ENCODE assay signal across 8 cellular contexts in genomic region chr16:29789775-29790182, GRCh38. TPM values are rescaled to one million over a fixed set of nuclear protein-coding genes. Genes with fewer than 3 reads are reported as not detected.
DNase-seq lines count a peak whose midpoint lies in the region; ATAC-seq, FAIRE-seq and TF ChIP-seq lines count a peak whose summit lies in the region.

No MANE protein-coding gene starts in this region.

- peak overlapping the region; percentile 89 for H4K12ac ChIP-seq in trophoblast cell (ENCODE audit: low read depth, low read length)

- peaks cover 16% of the 10 kb centered on the region for H3K79me1 ChIP-seq in trophoblast cell (ENCODE audit: low read length)

- WGBS in esophagus muscularis mucosa = 64% methylated on average over 20 of the region's 20 CpGs
- WGBS in trophoblast cell (ENCODE audit: extremely low coverage, insufficient coverage, insufficient read length) = no CpG with 5 or more reads among the region's 20 CpGs

- H3K14ac ChIP-seq in trophoblast cell (ENCODE audit: low read length) = peak overlapping the region; percentile 96

- H2BK5ac ChIP-seq in trophoblast cell (ENCODE audit: low read depth, low read length, poor library complexity) = peak overlapping the region; percentile 75

- no peak for FAIRE-seq in RCC 7860 (lab: Jason Lieb, UNC)

- H2AFZ ChIP-seq in trophoblast cell (ENCODE audit: insufficient read depth, low read length, poor library complexity) = peak overlapping the region; percentile 93

- peak overlapping the region; percentile 92 for H4K91ac ChIP-seq in trophoblast cell (ENCODE audit: low read depth, low read length)

- intact Hi-C loops in esophagus muscularis mucosa (cut with DNase I) = loop anchor here (10.0 kb wide), 3 partner anchors 55 to 205 kb away; partner anchors contain the start of genes HIRIP3 and INO80E

- H3K36me3 ChIP-seq in esophagus muscularis mucosa (no peaks in the 10 kb centered on the region), trophoblast cell (ENCODE audit: control insufficient read depth in 1 of 2, insufficient read depth in 2 of 2, low read length in 2 of 2) (peaks cover 0 to 3% of the 10 kb centered on the region in 2 experiments)

- H3K79me2 ChIP-seq in trophoblast cell (ENCODE audit: control insufficient read depth, insufficient read depth, low read length, poor library complexity) = peaks cover 26% of the 10 kb centered on the region

- peak overlapping the region; percentile 29 for H2BK12ac ChIP-seq in trophoblast cell (ENCODE audit: low read length)

- H3K4me2 ChIP-seq in trophoblast cell (ENCODE audit: low read length) = peak overlapping the region; percentile 81

- no peak for ATAC-seq in HG03342 (IDR thresholded peaks at IDR 0.05; ENCODE audit: unreplicated experiment)
- ATAC-seq in HG02970 (IDR thresholded peaks at IDR 0.05; ENCODE audit: low FRiP score, unreplicated experiment) = no peak

- peak overlapping the region; percentile 54 for H3K4me3 ChIP-seq in GM12875 (ENCODE audit: low read depth, low read length)
- H3K4me3 ChIP-seq in esophagus muscularis mucosa = peak overlapping the region; percentile 76 to 93 (median 91)
- no peak overlapping the region for H3K4me3 ChIP-seq in trophoblast cell (ENCODE audit: low read depth, low read length)

- H3K4ac ChIP-seq in trophoblast cell (ENCODE audit: low read depth, low read length) = peak overlapping the region; percentile 73

- H2BK120ac ChIP-seq in trophoblast cell (ENCODE audit: insufficient read depth, low read length, poor library complexity) = peak overlapping the region; percentile 73

- peaks cover 21 to 37% (median 28%) of the 10 kb centered on the region in 4 donors for H3K4me1 ChIP-seq in esophagus muscularis mucosa
- peaks cover 15 to 23% of the 10 kb centered on the region in 2 experiments for H3K4me1 ChIP-seq in trophoblast cell (ENCODE audit: control insufficient read depth in 1 of 2, insufficient read depth in 2 of 2, low read length in 2 of 2)

- H4K8ac ChIP-seq in trophoblast cell (ENCODE audit: low read depth, low read length) = peak overlapping the region; percentile 99

- DNase-seq in RCC 7860 (ENCODE audit: low spot score) = peak; percentile 42
- no peak for DNase-seq in esophagus muscularis mucosa (ENCODE audit: extremely low spot score)
- DNase-seq in trophoblast cell = peak in 1 of 2 donors; percentile 8
- DNase-seq in NCI-H187 (lab: John Stamatoyannopoulos, UW) = no peak
- DNase-seq in EL = no peak

- H3K9me3 ChIP-seq in esophagus muscularis mucosa (no peaks in the 10 kb centered on the region), trophoblast cell (ENCODE audit: insufficient read depth, low read depth, low read length) (no peaks in the 10 kb centered on the region)

- TF ChIP-seq CTCF in GM12875 (IDR thresholded peaks at IDR 0.05; ENCODE audit: borderline replicate concordance, insufficient read depth, low read depth, low read length) (no peak), esophagus muscularis mucosa (IDR thresholded peaks at IDR 0.05) (no peak)

- H3K27me3 ChIP-seq in esophagus muscularis mucosa = no peaks in the 10 kb centered on the region
- no peaks in the 10 kb centered on the region for H3K27me3 ChIP-seq in trophoblast cell (ENCODE audit: insufficient read depth, low read length)

- H3K18ac ChIP-seq in trophoblast cell (ENCODE audit: low read length) = peak overlapping the region; percentile 85

- TF ChIP-seq POLR2A in esophagus muscularis mucosa (IDR thresholded peaks at IDR 0.05; ENCODE audit: low read depth) = no peak

- peak overlapping the region; percentile 74 for H3K9ac ChIP-seq in trophoblast cell (ENCODE audit: low read length)

- no peak overlapping the region for H3K23ac ChIP-seq in trophoblast cell (ENCODE audit: low read length)

- no peak for TF ChIP-seq EP300 in esophagus muscularis mucosa (IDR thresholded peaks at IDR 0.05)

- H2AK5ac ChIP-seq in trophoblast cell (ENCODE audit: low read length) = peak overlapping the region; percentile 26

- peak overlapping the region; percentile 81 to 91 (median 88) for H3K27ac ChIP-seq in esophagus muscularis mucosa (replicated peaks in 1 of 4)
- peak overlapping the region; percentile 73 for H3K27ac ChIP-seq in trophoblast cell (ENCODE audit: low read depth, low read length)

RNA-seq across cellular contexts. Expression of gene KIF22, which starts 0.8 kb away (rescaled TPM):
- 10 to 100 TPM; 10.8 to 12.3 (median 11.8) TPM for total RNA-seq in esophagus muscularis mucosa
- polyA plus RNA-seq in trophoblast cell (2013) = 75.9 and 76.3 TPM in 2 replicates

RNA-seq across cellular contexts. Expression of gene ZG16, which starts 11.7 kb away (rescaled TPM):
- under 1 TPM in 1 of 4 donors, not detected in 3; 0.23 TPM for total RNA-seq in esophagus muscularis mucosa
- 0.01 and 0.05 TPM in 2 replicates for polyA plus RNA-seq in trophoblast cell (2013)

RNA-seq across cellular contexts. Expression of gene MAZ, which starts 16.6 kb away (rescaled TPM):
- 100 to 1,000 TPM; 120 to 284 (median 158) TPM for total RNA-seq in esophagus muscularis mucosa
- polyA plus RNA-seq in trophoblast cell (2013) = 151 and 161 TPM in 2 replicates

RNA-seq across cellular contexts. Expression of gene PRRT2, which starts 22.2 kb away (rescaled TPM):
- total RNA-seq in esophagus muscularis mucosa = 10 to 100 TPM in 1 of 4 donors, 1 to 10 TPM in 3; 3.6 to 11.2 (median 6.7) TPM
- polyA plus RNA-seq in trophoblast cell (2013) = 3.9 and 4.1 TPM in 2 replicates

RNA-seq across cellular contexts. Expression of gene PAGR1, which starts 26.2 kb away (rescaled TPM):
- total RNA-seq in esophagus muscularis mucosa = 10 to 100 TPM; 20.9 to 26.9 (median 26.5) TPM
- polyA plus RNA-seq in trophoblast cell (2013) = 33.5 and 34.4 TPM in 2 replicates
